In the genomic region with DNA sequence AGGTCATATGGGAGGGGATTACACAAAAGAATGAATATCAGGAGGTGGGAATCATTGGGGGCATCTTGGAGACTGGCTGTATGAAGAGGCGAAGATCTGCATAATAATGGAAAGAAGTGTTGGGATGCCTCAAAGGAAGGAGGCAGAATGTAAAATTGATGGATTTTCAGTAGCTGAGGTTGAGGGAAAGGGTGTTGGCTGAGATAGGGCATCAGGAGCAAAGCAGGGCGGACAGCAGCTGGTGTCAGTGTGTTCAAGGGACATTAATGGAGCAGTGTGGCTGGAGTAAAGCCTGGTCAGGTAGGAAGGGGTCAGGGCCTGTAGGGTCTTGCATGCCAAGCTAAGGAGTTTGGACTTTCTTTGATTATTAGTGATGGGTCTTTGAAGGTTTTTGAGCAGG, we compare ENCODE assay signal across 13 cellular contexts.
DNase-seq lines count a peak whose midpoint lies in the region; ATAC-seq and TF ChIP-seq lines count a peak whose summit lies in the region.
"Had no signal": no experiment of that assay in that cellular context is flagged by ENCODE, and none has a peak within 500 bp of the region (broad histone marks: within the 10 kb centered on the region; RNA-seq: fewer than 3 reads in every experiment).

No MANE protein-coding gene starts in this region.

- H3K36me3 ChIP-seq in OCI-LY7 (ENCODE audit: insufficient read depth, low read length): no peaks in the 10 kb centered on the region; the same call in 1 of the 2 replicates
- H3K36me3 ChIP-seq: right lobe of liver had no signal

- no peaks in the 10 kb centered on the region for H3K9me3 ChIP-seq in OCI-LY7 (ENCODE audit: low read length)
- H3K9me3 ChIP-seq: right lobe of liver had no signal

- H3K4me2 ChIP-seq in OCI-LY7 (ENCODE audit: low read length): peak overlapping the region; percentile 49

- TF ChIP-seq CTCF in OCI-LY7 (conservative IDR thresholded peaks at IDR 0.05; ENCODE audit: low read length) (no peak), coronary artery (IDR thresholded peaks at IDR 0.05) (no peak), omental fat pad (IDR thresholded peaks at IDR 0.05) (no peak)

- H3K9me3 Mint-ChIP-seq in activated CD4-positive, alpha-beta T cell treated with anti-CD3 and anti-CD28 coated beads for 36 hours (ENCODE audit: low read depth): peaks cover 9% of the 10 kb centered on the region
- no peaks in the 10 kb centered on the region for H3K9me3 Mint-ChIP-seq in stimulated activated effector memory CD8-positive, alpha-beta T cell treated with anti-CD3 and anti-CD28 coated beads, Interleukin-12 subunit alpha, Interleukin-12 subunit beta, amount 100 ng/mL, for 72 hours

- BruUV-seq in OCI-LY7 (replicated peaks; lab: Mats Ljungman, UMichigan): no TSS peak

- H3K27ac Mint-ChIP-seq in activated CD4-positive, alpha-beta T cell treated with anti-CD3 and anti-CD28 coated beads for 36 hours: peak overlapping the region; percentile 93
- peak overlapping the region; percentile 69 for H3K27ac Mint-ChIP-seq in stimulated activated effector memory CD8-positive, alpha-beta T cell treated with anti-CD3 and anti-CD28 coated beads, Interleukin-12 subunit alpha, Interleukin-12 subunit beta, amount 100 ng/mL, for 72 hours
- H3K27ac Mint-ChIP-seq: type B pancreatic cell had no signal

- peaks cover 6% of the 10 kb centered on the region; the same call in 1 of the 2 replicates for H4K20me1 ChIP-seq in OCI-LY7 (ENCODE audit: insufficient read depth, low read length)

- no peak overlapping the region for H2AFZ ChIP-seq in OCI-LY7 (ENCODE audit: low read length)

- H3K4me3 Mint-ChIP-seq in activated CD4-positive, alpha-beta T cell treated with anti-CD3 and anti-CD28 coated beads for 36 hours: peak overlapping the region; percentile 0
- H3K4me3 Mint-ChIP-seq in stimulated activated effector memory CD8-positive, alpha-beta T cell treated with anti-CD3 and anti-CD28 coated beads, Interleukin-12 subunit alpha, Interleukin-12 subunit beta, amount 100 ng/mL, for 72 hours: peak overlapping the region; percentile 54

- CTCF ChIA-PET in activated CD4-positive, alpha-beta T cell treated with anti-CD3 and anti-CD28 coated beads for 36 hours (lab: Charles Lee): interaction anchor here (1.0 to 3.2 kb wide), 15 partner anchors 9 to 121 kb away, joined by 3 to 12 read pairs (median 5); no protein-coding TSS in a partner anchor
- CTCF ChIA-PET in OCI-LY7 (lab: Charles Lee; ENCODE audit: unreplicated experiment): interaction anchor here (0.8 to 1.4 kb wide), 2 partner anchors 10 to 12 kb away, joined by 3 to 6 read pairs; no protein-coding TSS in a partner anchor

- POLR2A ChIA-PET in activated CD4-positive, alpha-beta T cell treated with anti-CD3 and anti-CD28 coated beads for 36 hours (lab: Charles Lee): interaction anchor here (0.6 to 1.2 kb wide), 3 partner anchors 17 to 220 kb away, joined by 3 read pairs; a partner anchor contains a TSS
- POLR2A ChIA-PET in OCI-LY7 (lab: Charles Lee): interaction anchor here (0.6 to 5.2 kb wide), 21 partner anchors 10 to 264 kb away, joined by 3 to 48 read pairs (median 4); no protein-coding TSS in a partner anchor

- intact Hi-C loops in activated CD4-positive, alpha-beta T cell treated with anti-CD3 and anti-CD28 coated beads for 36 hours (cut with DNase I, micrococcal nuclease): no loop called here
- intact Hi-C loops in OCI-LY7 (cut with micrococcal nuclease; ENCODE audit: unreplicated experiment): loop anchor here (2.0 kb wide), 1 partner anchor 14 kb away; no protein-coding TSS in a partner anchor

- H3K27me3 Mint-ChIP-seq in activated CD4-positive, alpha-beta T cell treated with anti-CD3 and anti-CD28 coated beads for 36 hours: no peaks in the 10 kb centered on the region
- H3K27me3 Mint-ChIP-seq: type B pancreatic cell had no signal

- no peak for ATAC-seq in activated CD4-positive, alpha-beta T cell treated with anti-CD3 and anti-CD28 coated beads for 36 hours
- no peak for ATAC-seq in stimulated activated effector memory CD8-positive, alpha-beta T cell treated with anti-CD3 and anti-CD28 coated beads, Interleukin-12 subunit alpha, Interleukin-12 subunit beta, amount 100 ng/mL, for 72 hours
- no peak for ATAC-seq in omental fat pad (ENCODE audit: low FRiP score)

- H3K4me3 ChIP-seq in OCI-LY7 (ENCODE audit: low read depth, low read length, poor library complexity, severe bottlenecking) (peak overlapping the region; percentile 19), coronary artery (no peak overlapping the region)
- H3K4me3 ChIP-seq: right lobe of liver had no signal

- H3K27ac ChIP-seq in OCI-LY7 (ENCODE audit: low read depth, low read length, poor library complexity, severe bottlenecking) (peak overlapping the region; percentile 1), coronary artery (peak overlapping the region; percentile 50 to 59)
- H3K27ac ChIP-seq: right lobe of liver had no signal

- no peaks in the 10 kb centered on the region for H3K9me2 ChIP-seq in OCI-LY7 (ENCODE audit: insufficient read depth, low read length)

- H3K4me1 ChIP-seq in OCI-LY7 (ENCODE audit: insufficient read depth, low read length, poor library complexity, severe bottlenecking): peaks cover 70% of the 10 kb centered on the region
- H3K4me1 ChIP-seq: right lobe of liver had no signal

- H3K36me3 Mint-ChIP-seq in activated CD4-positive, alpha-beta T cell treated with anti-CD3 and anti-CD28 coated beads for 36 hours (ENCODE audit: low read depth): peaks cover 37% of the 10 kb centered on the region
- H3K36me3 Mint-ChIP-seq in stimulated activated effector memory CD8-positive, alpha-beta T cell treated with anti-CD3 and anti-CD28 coated beads, Interleukin-12 subunit alpha, Interleukin-12 subunit beta, amount 100 ng/mL, for 72 hours: peaks cover 33% of the 10 kb centered on the region
- H3K36me3 Mint-ChIP-seq: type B pancreatic cell had no signal

- peaks cover 79% of the 10 kb centered on the region for H3K4me1 Mint-ChIP-seq in activated CD4-positive, alpha-beta T cell treated with anti-CD3 and anti-CD28 coated beads for 36 hours
- H3K4me1 Mint-ChIP-seq in stimulated activated effector memory CD8-positive, alpha-beta T cell treated with anti-CD3 and anti-CD28 coated beads, Interleukin-12 subunit alpha, Interleukin-12 subunit beta, amount 100 ng/mL, for 72 hours: peaks cover 70% of the 10 kb centered on the region

- peaks cover 31% of the 10 kb centered on the region; the same call in 1 of the 2 replicates for H3K79me2 ChIP-seq in OCI-LY7 (ENCODE audit: insufficient read depth, low read depth, low read length)

- no peak for DNase-seq in activated CD4-positive, alpha-beta T cell treated with anti-CD3 and anti-CD28 coated beads for 36 hours
- no peak for DNase-seq in activated CD4-positive, alpha-beta T cell treated with anti-CD3 and anti-CD28 coated beads, Interleukin-2, amount 50 U/mL, for 4 hours
- DNase-seq in OCI-LY7 (ENCODE audit: low spot score) (no peak), coronary artery (ENCODE audit: low spot score) (no peak), NCI-H82 treated with DMSO at 0.1 percent for 48 hours (lab: John Stamatoyannopoulos, UW; ENCODE audit: unreplicated experiment) (no peak), omental fat pad (ENCODE audit: low spot score) (no peak)
- DNase-seq in stimulated activated effector memory CD8-positive, alpha-beta T cell treated with anti-CD3 and anti-CD28 coated beads, Interleukin-12 subunit alpha, Interleukin-12 subunit beta, amount 100 ng/mL, for 72 hours (ENCODE audit: low spot score in 2 of 2): no peak
- DNase-seq in stimulated activated CD4-positive, alpha-beta T cell treated with anti-CD3 and anti-CD28 coated beads, Interleukin-2, amount 100 ng/mL, for 24 hours: no peak
- DNase-seq: activated gamma-delta T cell, NCI-H1105, right lobe of liver, Right ventricle myocardium superior had no signal
